In genomic region chr12:13183621-13184020, GRCh38 we compare ENCODE assay signal across 1 cellular context.
A peak's percentile ranks its signal among the peaks of the same experiment; 100 is the strongest.
TF ChIP-seq lines count a peak whose summit lies in the region.

No MANE protein-coding gene starts in this region.

TF ChIP-seq in HCT116, 20 proteins besides CTCF, POLR2A, EP300 and RAD21:
- no peak for TF ChIP-seq REST (IDR thresholded peaks at IDR 0.05; ENCODE audit: low read depth)
- peak; percentile 23; the same call in 1 of the 2 replicates for TF ChIP-seq MAX (IDR thresholded peaks at IDR 0.05)
- TF ChIP-seq SP1 (IDR thresholded peaks at IDR 0.05; ENCODE audit: low read depth), result peak; percentile 26; the same call in 1 of the 2 replicates
- TF ChIP-seq CBX3 (IDR thresholded peaks at IDR 0.05; ENCODE audit: low read depth), result peak; percentile 41; the same call in 1 of the 2 replicates
- TF ChIP-seq SRF (IDR thresholded peaks at IDR 0.05; ENCODE audit: low read depth), result no peak
- TF ChIP-seq EGR1 (IDR thresholded peaks at IDR 0.05; ENCODE audit: low read depth), result no peak
- peak; percentile 21; the same call in 1 of the 2 replicates for TF ChIP-seq FOSL1 (IDR thresholded peaks at IDR 0.05; ENCODE audit: low read depth)
- 0 out of 2 replicates have a peak, but pooled peaks have one; percentile 24 for TF ChIP-seq JUND (IDR thresholded peaks at IDR 0.05)
- no peak for TF ChIP-seq ZNF274 (IDR thresholded peaks at IDR 0.05; ENCODE audit: low read depth, low read length)
